In the genomic region with DNA sequence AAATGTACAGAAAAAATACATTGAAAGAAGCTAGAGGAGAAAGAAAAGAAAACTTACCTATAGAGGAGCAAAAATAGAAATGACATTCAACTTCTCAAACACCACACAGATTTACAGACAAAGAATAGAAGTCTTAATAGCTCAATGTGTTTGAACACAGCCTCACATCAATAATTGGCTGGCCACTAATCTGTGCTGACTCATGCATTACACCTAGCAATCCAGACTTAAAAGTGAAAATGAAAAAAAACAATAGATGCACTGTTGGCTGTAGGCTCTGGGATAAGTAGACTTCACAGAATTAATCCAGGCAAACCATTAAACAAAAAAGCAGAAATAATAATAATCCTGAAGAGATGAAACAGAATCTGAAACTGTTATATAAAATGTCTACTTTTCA, we compare ENCODE assay signal across 22 cellular contexts.
DNase-seq lines count a peak whose midpoint lies in the region; ATAC-seq and TF ChIP-seq lines count a peak whose summit lies in the region.
"Had no signal": no experiment of that assay in that cellular context is flagged by ENCODE, and none has a peak within 500 bp of the region (broad histone marks: within the 10 kb centered on the region; RNA-seq: fewer than 3 reads in every experiment).

No MANE protein-coding gene starts in this region.

- H3K36me3 ChIP-seq in breast epithelium (no peaks in the 10 kb centered on the region), KMS-11 (ENCODE audit: insufficient read depth) (no peaks in the 10 kb centered on the region), mammary epithelial cell (ENCODE audit: insufficient read depth, low read length) (no peaks in the 10 kb centered on the region)
- H3K36me3 ChIP-seq: transverse colon had no signal

- no peak overlapping the region for H3K4me3 ChIP-seq in breast epithelium
- no peak overlapping the region for H3K4me3 ChIP-seq in KMS-11 (IDR thresholded peaks at IDR 0.05; ENCODE audit: insufficient read depth, low read depth, low read length)
- H3K4me3 ChIP-seq in mammary epithelial cell (replicated peaks in 1 of 3; ENCODE audit: insufficient read depth in 1 of 3, low read depth in 2 of 3, low read length in 3 of 3) = no peak overlapping the region
- H3K4me3 ChIP-seq: PC-9, psoas muscle, transverse colon had no signal

- H4K20me1 ChIP-seq in KMS-11 (ENCODE audit: insufficient read depth) (no peaks in the 10 kb centered on the region), mammary epithelial cell (ENCODE audit: insufficient read depth, low read length) (no peaks in the 10 kb centered on the region)

- intact Hi-C loops in MCF 10A (cut with micrococcal nuclease) (no loop called here), breast epithelium (cut with DNase I; ENCODE audit: low total_unique reads) (no loop called here), mammary epithelial cell (cut with micrococcal nuclease) (no loop called here)

- dilution Hi-C loops in mammary epithelial cell (cut with HindIII; ENCODE audit: low sequenced_read_pairs) = no loop called here

- CTCF ChIA-PET in MCF 10A (lab: Yijun Ruan, JAX) = interaction anchor here (0.7 kb wide), 1 partner anchor 214 kb away, joined by 3 read pairs; no protein-coding TSS in a partner anchor
- CTCF ChIA-PET in mammary epithelial cell (lab: Charles Lee; ENCODE audit: low non-redundant PET) = no interaction called here

- H3K4me1 ChIP-seq in breast epithelium (no peaks in the 10 kb centered on the region), KMS-11 (ENCODE audit: low read depth, poor library complexity, severe bottlenecking) (peaks cover 9% of the 10 kb centered on the region), mammary epithelial cell (ENCODE audit: insufficient read depth, low read length) (no peaks in the 10 kb centered on the region)
- H3K4me1 ChIP-seq: psoas muscle, transverse colon had no signal

- no peaks in the 10 kb centered on the region for H3K9me3 Mint-ChIP-seq in MCF 10A (ENCODE audit: unreplicated experiment)
- H3K9me3 Mint-ChIP-seq: activated naive CD8-positive, alpha-beta T cell treated with anti-CD3 and anti-CD28 coated beads for 36 hours; activated T-helper 2 cell treated with anti-CD3 and anti-CD28 coated beads, Interferon-gamma antibody, Interleukin-2, Interleukin-4, amounts not matched to agents 10 μg/mL and 5 μg/mL and 100 μg/mL, durations not matched to agents 14 hours and 24 hours and 36 hours; CD8-positive, alpha-beta T cell; WTC11 had no signal

- H3K27ac ChIP-seq in breast epithelium (no peak overlapping the region), KMS-11 (no peak overlapping the region), mammary epithelial cell (ENCODE audit: insufficient read depth, low read depth, low read length) (no peak overlapping the region)
- H3K27ac ChIP-seq: PC-9, psoas muscle, transverse colon had no signal

- 0 out of 2 replicates have a peak overlapping the region, but pooled peaks have one; percentile 0 for H3K4me2 ChIP-seq in KMS-11
- H3K4me2 ChIP-seq in mammary epithelial cell (ENCODE audit: insufficient read depth, low read depth, low read length) = no peak overlapping the region
- H3K4me2 ChIP-seq: PC-9 had no signal

- no peak for TF ChIP-seq POLR2A in breast epithelium (IDR thresholded peaks at IDR 0.05)

- no peaks in the 10 kb centered on the region for H3K9me3 ChIP-seq in breast epithelium
- no peaks in the 10 kb centered on the region for H3K9me3 ChIP-seq in mammary epithelial cell (replicated peaks; ENCODE audit: insufficient read depth, low read length)
- H3K9me3 ChIP-seq: psoas muscle, transverse colon had no signal

- in situ Hi-C loops in mammary epithelial cell (cut with MboI; ENCODE audit: low sequenced_read_pairs in 2 of 2) = no loop called here

- H3K79me2 ChIP-seq in KMS-11 (ENCODE audit: insufficient read depth, low read depth) = no peaks in the 10 kb centered on the region
- no peaks in the 10 kb centered on the region for H3K79me2 ChIP-seq in mammary epithelial cell (ENCODE audit: insufficient read depth, low read length)

- DNase-seq in MCF 10A (ENCODE audit: unreplicated experiment) (peak; percentile 21), breast epithelium (ENCODE audit: low spot score in 2 of 2) (no peak), mammary epithelial cell (peak; percentile 57), KG1 (lab: John Stamatoyannopoulos, UW) (no peak)
- DNase-seq in activated CD4-positive, alpha-beta T cell treated with anti-CD3 and anti-CD28 coated beads, Interleukin-2, amount 50 U/mL, for 1 hour = no peak
- DNase-seq: activated CD4-positive, alpha-beta T cell treated with anti-CD3 and anti-CD28 coated beads, Interleukin-2, amount 50 U/mL, for 48 hours; activated CD8-positive, alpha-beta memory T cell treated with anti-CD3 and anti-CD28 coated beads, Interleukin-2, amount 50 U/mL, for 4 hours; activated naive CD8-positive, alpha-beta T cell treated with anti-CD3 and anti-CD28 coated beads for 36 hours; CD8-positive, alpha-beta T cell; DMS79 treated with DMSO at 0.1 percent for 48 hours; head of caudate nucleus; NCI-H1092 treated with DMSO at 0.1 percent for 48 hours; NCI-H2029; PC-9; psoas muscle; SHP77; transverse colon had no signal

- BruUV-seq in MCF 10A (replicated peaks; lab: Mats Ljungman, UMichigan) = no TSS peak
- BruUV-seq in mammary epithelial cell (replicated peaks; lab: Mats Ljungman, UMichigan) = no TSS peak

- no peak overlapping the region for H3K9ac ChIP-seq in KMS-11
- H3K9ac ChIP-seq in mammary epithelial cell (ENCODE audit: insufficient read depth, low read length) = no peak overlapping the region

- H2AFZ ChIP-seq in KMS-11 (ENCODE audit: low read depth) = no peak overlapping the region
- H2AFZ ChIP-seq in mammary epithelial cell (ENCODE audit: low read depth, low read length) = no peak overlapping the region
- H2AFZ ChIP-seq: PC-9 had no signal

- POLR2A ChIA-PET in MCF 10A (lab: Yijun Ruan, JAX) = no interaction called here

- no peak overlapping the region for H3K27ac Mint-ChIP-seq in MCF 10A (ENCODE audit: low read depth, unreplicated experiment)
- H3K27ac Mint-ChIP-seq: activated naive CD8-positive, alpha-beta T cell treated with anti-CD3 and anti-CD28 coated beads for 36 hours; activated T-helper 2 cell treated with anti-CD3 and anti-CD28 coated beads, Interferon-gamma antibody, Interleukin-2, Interleukin-4, amounts not matched to agents 10 μg/mL and 5 μg/mL and 100 μg/mL, durations not matched to agents 14 hours and 24 hours and 36 hours; CD8-positive, alpha-beta T cell; WTC11 had no signal

- H3K4me1 Mint-ChIP-seq in MCF 10A (ENCODE audit: insufficient read depth, unreplicated experiment) = peaks cover 9% of the 10 kb centered on the region
- H3K4me1 Mint-ChIP-seq: activated naive CD8-positive, alpha-beta T cell treated with anti-CD3 and anti-CD28 coated beads for 36 hours; WTC11 had no signal

- no peaks in the 10 kb centered on the region for H3K27me3 Mint-ChIP-seq in MCF 10A (ENCODE audit: insufficient read depth, unreplicated experiment)
- H3K27me3 Mint-ChIP-seq: activated naive CD8-positive, alpha-beta T cell treated with anti-CD3 and anti-CD28 coated beads for 36 hours had no signal

- H3K4me3 Mint-ChIP-seq in MCF 10A (ENCODE audit: unreplicated experiment) = no peak overlapping the region
- H3K4me3 Mint-ChIP-seq: activated naive CD8-positive, alpha-beta T cell treated with anti-CD3 and anti-CD28 coated beads for 36 hours; CD8-positive, alpha-beta T cell; WTC11 had no signal

- no peaks in the 10 kb centered on the region for H3K36me3 Mint-ChIP-seq in MCF 10A (ENCODE audit: insufficient read depth, unreplicated experiment)
- H3K36me3 Mint-ChIP-seq: activated naive CD8-positive, alpha-beta T cell treated with anti-CD3 and anti-CD28 coated beads for 36 hours; CD8-positive, alpha-beta T cell; WTC11 had no signal

- TF ChIP-seq CTCF in MCF 10A (IDR thresholded peaks at IDR 0.05; ENCODE audit: unreplicated experiment) (no peak), breast epithelium (IDR thresholded peaks at IDR 0.05) (no peak), KMS-11 (conservative IDR thresholded peaks at IDR 0.05; ENCODE audit: low read depth, low read length) (no peak), mammary epithelial cell (conservative IDR thresholded peaks at IDR 0.05 in 1 of 2, IDR thresholded peaks at IDR 0.05 in 1 of 2; ENCODE audit: extremely low read depth in 1 of 2, insufficient read depth in 1 of 2, low read depth in 1 of 2, low read length in 2 of 2) (no peak)

- H3K27me3 ChIP-seq in breast epithelium (no peaks in the 10 kb centered on the region), KMS-11 (ENCODE audit: insufficient read depth, low read depth) (no peaks in the 10 kb centered on the region), mammary epithelial cell (ENCODE audit: insufficient read depth, low read length) (no peaks in the 10 kb centered on the region)
- H3K27me3 ChIP-seq: transverse colon had no signal

- ATAC-seq in GM19023 (IDR thresholded peaks at IDR 0.05; ENCODE audit: unreplicated experiment) = no peak
- ATAC-seq in HG03378 (IDR thresholded peaks at IDR 0.05; ENCODE audit: unreplicated experiment) = no peak
- ATAC-seq: CD8-positive, alpha-beta T cell; psoas muscle; WTC11 had no signal

Comparison
In these comparisons a context has a peak if more than half of its experiments do, and no peak if none do; other contexts are left out.
1. DNase-seq: peak in MCF 10A (single experiment) and mammary epithelial cell (single experiment); none in breast epithelium (0 of 2), KG1 (single experiment) and activated CD4-positive, alpha-beta T cell treated with anti-CD3 and anti-CD28 coated beads, Interleukin-2, amount 50 U/mL, for 1 hour (single experiment).